34 cellular contexts compared by ENCODE assay signal in genomic region chr11:99162819-99163218, GRCh38.
"Had no signal": no experiment of that assay in that cellular context is flagged by ENCODE, and none has a peak within 500 bp of the region (broad histone marks: within the 10 kb centered on the region; RNA-seq: fewer than 3 reads in every experiment).

No MANE protein-coding gene starts in this region.

- H3K4me2 ChIP-seq: KMS-11, PC-9 had no signal

- H3K27ac ChIP-seq: KMS-11, PC-9, RWPE1, SJCRH30, SK-N-MC had no signal

- DNase-seq: Karpas-422, NCI-H1048, NCI-H1092 treated with DMSO at 0.1 percent for 48 hours, NCI-H1105 treated with DMSO at 0.1 percent for 48 hours, NCI-H1417, NCI-H1436, NCI-H146, NCI-H1694, NCI-H187, NCI-H1930, NCI-H2029 treated with DMSO at 0.1 percent for 48 hours, NCI-H2081 treated with DMSO at 0.1 percent for 48 hours, NCI-H2107, NCI-H2171, NCI-H226, NCI-H446 treated with DMSO at 0.1 percent for 48 hours, NCI-H510A, NCI-H524, NCI-H526, NCI-H69, NCI-H748 treated with DMSO at 0.1 percent for 48 hours, NCI-H82, PC-9, SHP77, SIG-M5, SJCRH30, T-cell had no signal

- ATAC-seq: Panc1, Right ventricle myocardium inferior, SK-N-SH treated with all-trans-retinoic acid at 6 μM for 48 hours, T-cell had no signal

- H3K4me3 ChIP-seq: PC-9, SJCRH30, SK-N-MC had no signal

- H3K27ac Mint-ChIP-seq: T-cell had no signal

- FAIRE-seq: RCC 7860 had no signal

- H3K36me3 Mint-ChIP-seq: T-cell had no signal

- H3K27me3 ChIP-seq: SJCRH30 had no signal

- H3K9ac ChIP-seq: KMS-11 had no signal

- H3K27me3 Mint-ChIP-seq: T-cell had no signal

- H3K36me3 ChIP-seq: SJCRH30 had no signal

- H2AFZ ChIP-seq: PC-9 had no signal

- H3K4me3 Mint-ChIP-seq: T-cell had no signal

- H3K9me3 ChIP-seq: SJCRH30 had no signal

- H3K4me1 ChIP-seq: SJCRH30 had no signal

- H3K4me1 Mint-ChIP-seq: T-cell had no signal
